ENCODE assay signal across 11 cellular contexts in genomic region chr2:161243873-161244272, GRCh38.
DNase-seq lines count a peak whose midpoint lies in the region; ATAC-seq, FAIRE-seq and TF ChIP-seq lines count a peak whose summit lies in the region.
"Had no signal": no experiment of that assay in that cellular context is flagged by ENCODE, and none has a peak within 500 bp of the region (broad histone marks: within the 10 kb centered on the region; RNA-seq: fewer than 3 reads in every experiment).

No MANE protein-coding gene starts in this region.

- peak overlapping the region; percentile 94 for H3K4me2 ChIP-seq in OCI-LY3 (ENCODE audit: low read length)

- peak; percentile 25 for DNase-seq in GM06990 (ENCODE audit: extremely low read depth, insufficient read length)
- peak; percentile 13 for DNase-seq in bronchial epithelial cell (ENCODE audit: low read depth)
- DNase-seq in natural killer cell treated with Interleukin-12 subunit alpha and Interleukin-12 subunit beta and Interleukin-15 and Interleukin-18, amount 100 ng/mL, for 72 hours (ENCODE audit: low spot score): no peak
- no peak for DNase-seq in esophagus muscularis mucosa (ENCODE audit: extremely low spot score)
- DNase-seq in OCI-M2 (lab: John Stamatoyannopoulos, UW; ENCODE audit: unreplicated experiment): no peak
- DNase-seq in posterior vena cava (ENCODE audit: low spot score): no peak
- DNase-seq: DMS79 treated with DMSO at 0.1 percent for 48 hours, NCI-H446 treated with DMSO at 0.1 percent for 48 hours had no signal

- H3K36me3 ChIP-seq in GM06990 (ENCODE audit: control insufficient read depth, insufficient read depth, low read length) (no peaks in the 10 kb centered on the region), OCI-LY3 (replicated peaks; ENCODE audit: low read depth, low read length) (no peaks in the 10 kb centered on the region), bronchial epithelial cell (ENCODE audit: control insufficient read depth, insufficient read depth, low read length) (no peaks in the 10 kb centered on the region), esophagus muscularis mucosa (no peaks in the 10 kb centered on the region)
- H3K36me3 ChIP-seq: stomach had no signal

- ATAC-seq in natural killer cell treated with Interleukin-12 subunit alpha and Interleukin-12 subunit beta and Interleukin-15 and Interleukin-18, amount 100 ng/mL, for 72 hours: no peak
- ATAC-seq in HG03442 (IDR thresholded peaks at IDR 0.05; ENCODE audit: unreplicated experiment): no peak

- WGBS in esophagus muscularis mucosa: 75% methylated on average over 6 of the region's 6 CpGs

- H4K20me1 ChIP-seq in OCI-LY3 (ENCODE audit: insufficient read depth, low read length): no peaks in the 10 kb centered on the region

- H3K9ac ChIP-seq in OCI-LY3 (ENCODE audit: low read length): peak overlapping the region; percentile 83

- no peaks in the 10 kb centered on the region for H3K36me3 Mint-ChIP-seq in natural killer cell treated with Interleukin-12 subunit alpha and Interleukin-12 subunit beta and Interleukin-15 and Interleukin-18, amount 100 ng/mL, for 72 hours

- TF ChIP-seq POLR2A in esophagus muscularis mucosa (IDR thresholded peaks at IDR 0.05; ENCODE audit: low read depth): no peak

- H3K27ac ChIP-seq in OCI-LY3 (ENCODE audit: low read length) (peak overlapping the region; percentile 86), esophagus muscularis mucosa (replicated peaks in 1 of 4) (no peak overlapping the region)

- H3K27me3 Mint-ChIP-seq in natural killer cell treated with Interleukin-12 subunit alpha and Interleukin-12 subunit beta and Interleukin-15 and Interleukin-18, amount 100 ng/mL, for 72 hours: no peaks in the 10 kb centered on the region

- H3K4me1 ChIP-seq in OCI-LY3 (ENCODE audit: low read length) (peaks cover 57% of the 10 kb centered on the region), esophagus muscularis mucosa (peaks cover 0 to 6% (median 2%) of the 10 kb centered on the region in 4 donors)

- H3K4me3 ChIP-seq in GM06990 (replicated peaks; ENCODE audit: low read depth, low read length) (peak overlapping the region; percentile 65), OCI-LY3 (ENCODE audit: low read length) (peak overlapping the region; percentile 82), bronchial epithelial cell (ENCODE audit: low read depth, low read length) (peak overlapping the region; percentile 53), esophagus muscularis mucosa (no peak overlapping the region)

- H3K4me1 Mint-ChIP-seq in natural killer cell treated with Interleukin-12 subunit alpha and Interleukin-12 subunit beta and Interleukin-15 and Interleukin-18, amount 100 ng/mL, for 72 hours (ENCODE audit: low read depth in 2 of 2): peaks cover 36 to 60% of the 10 kb centered on the region in 2 donors

- peak overlapping the region; percentile 90 for H2AFZ ChIP-seq in OCI-LY3 (ENCODE audit: low read depth, low read length)

- H3K79me2 ChIP-seq in OCI-LY3 (ENCODE audit: low read length): peaks cover 23% of the 10 kb centered on the region

- intact Hi-C loops in esophagus muscularis mucosa (cut with DNase I) (no loop called here), posterior vena cava (cut with DNase I) (no loop called here)

- no peak for TF ChIP-seq EP300 in esophagus muscularis mucosa (IDR thresholded peaks at IDR 0.05)

- FAIRE-seq in bronchial epithelial cell (lab: Jason Lieb, UNC): no peak

- no peaks in the 10 kb centered on the region for H3K27me3 ChIP-seq in GM06990 (replicated peaks; ENCODE audit: control insufficient read depth, insufficient read depth, low read length)
- no peaks in the 10 kb centered on the region for H3K27me3 ChIP-seq in OCI-LY3 (ENCODE audit: low read depth, low read length)
- no peaks in the 10 kb centered on the region for H3K27me3 ChIP-seq in bronchial epithelial cell (ENCODE audit: control insufficient read depth, insufficient read depth, low read length)
- H3K27me3 ChIP-seq in esophagus muscularis mucosa: peaks cover 0 to 12% (median 0%) of the 10 kb centered on the region in 4 donors

- peak overlapping the region; percentile 89 for H3K4me3 Mint-ChIP-seq in natural killer cell treated with Interleukin-12 subunit alpha and Interleukin-12 subunit beta and Interleukin-15 and Interleukin-18, amount 100 ng/mL, for 72 hours

- peak overlapping the region; percentile 85 to 91 for H3K27ac Mint-ChIP-seq in natural killer cell treated with Interleukin-12 subunit alpha and Interleukin-12 subunit beta and Interleukin-15 and Interleukin-18, amount 100 ng/mL, for 72 hours

- no peaks in the 10 kb centered on the region for H3K9me3 Mint-ChIP-seq in natural killer cell treated with Interleukin-12 subunit alpha and Interleukin-12 subunit beta and Interleukin-15 and Interleukin-18, amount 100 ng/mL, for 72 hours

- no peak for TF ChIP-seq CTCF in GM06990 (IDR thresholded peaks at IDR 0.05; ENCODE audit: insufficient read depth, low read length, poor library complexity, severe bottlenecking)
- TF ChIP-seq CTCF in OCI-LY3 (IDR thresholded peaks at IDR 0.05; ENCODE audit: low read depth, low read length): no peak
- TF ChIP-seq CTCF in bronchial epithelial cell (IDR thresholded peaks at IDR 0.05; ENCODE audit: insufficient read depth, low read length, severe bottlenecking): no peak
- no peak for TF ChIP-seq CTCF in esophagus muscularis mucosa (IDR thresholded peaks at IDR 0.05)

- no peaks in the 10 kb centered on the region for H3K9me3 ChIP-seq in OCI-LY3 (ENCODE audit: insufficient read depth, low read length)
- H3K9me3 ChIP-seq in esophagus muscularis mucosa: no peaks in the 10 kb centered on the region
- H3K9me3 ChIP-seq: stomach had no signal

Comparison
In these comparisons a context has a peak if more than half of its experiments do, and no peak if none do; other contexts are left out.
1. DNase-seq: peak in GM06990 (single experiment) and bronchial epithelial cell (single experiment); none in natural killer cell treated with Interleukin-12 subunit alpha and Interleukin-12 subunit beta and Interleukin-15 and Interleukin-18, amount 100 ng/mL, for 72 hours (single experiment), esophagus muscularis mucosa (single experiment), OCI-M2 (single experiment) and posterior vena cava (single experiment).
2. H3K4me3 ChIP-seq: peak in GM06990 (single experiment), OCI-LY3 (single experiment) and bronchial epithelial cell (single experiment); none in esophagus muscularis mucosa (0 of 4).